ENCODE assay signal across 1 cellular context in genomic region chr5:150318613-150319483, GRCh38.
TF ChIP-seq lines count a peak whose summit lies in the region.

No MANE protein-coding gene starts in this region.

TF ChIP-seq in HEK293T, 16 proteins besides CTCF, POLR2A, EP300 and RAD21 (continued from another document):
- TF ChIP-seq PKNOX1 (IDR thresholded peaks at IDR 0.05) = no peak
- TF ChIP-seq TARDBP (IDR thresholded peaks at IDR 0.05) = no peak
